1 cellular context compared by ENCODE assay signal in the genomic region with DNA sequence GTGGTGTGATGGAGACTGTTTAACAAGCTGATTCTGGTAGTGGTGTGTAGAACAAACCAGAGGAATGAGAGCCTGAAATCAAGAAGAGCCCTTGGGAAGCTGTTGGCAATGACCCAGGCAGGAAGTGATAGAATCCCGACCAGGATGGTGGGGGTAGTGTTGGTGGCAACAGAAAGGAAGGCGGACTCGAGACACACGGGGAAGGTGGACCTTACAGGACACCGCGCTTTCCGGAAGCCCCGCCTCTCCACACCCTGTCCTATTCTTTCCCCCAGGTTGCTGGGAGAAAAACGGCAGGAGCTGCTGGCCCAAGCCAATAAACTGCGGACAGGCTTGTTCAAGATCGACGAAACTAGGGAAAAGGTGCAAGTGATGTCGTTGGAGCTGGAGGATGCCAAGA.
TF ChIP-seq lines count a peak whose summit lies in the region.

No MANE protein-coding gene starts in this region.

TF ChIP-seq in HCT116, 20 proteins besides CTCF, POLR2A, EP300 and RAD21 (continued from another document):
- TF ChIP-seq, protein P1, sequence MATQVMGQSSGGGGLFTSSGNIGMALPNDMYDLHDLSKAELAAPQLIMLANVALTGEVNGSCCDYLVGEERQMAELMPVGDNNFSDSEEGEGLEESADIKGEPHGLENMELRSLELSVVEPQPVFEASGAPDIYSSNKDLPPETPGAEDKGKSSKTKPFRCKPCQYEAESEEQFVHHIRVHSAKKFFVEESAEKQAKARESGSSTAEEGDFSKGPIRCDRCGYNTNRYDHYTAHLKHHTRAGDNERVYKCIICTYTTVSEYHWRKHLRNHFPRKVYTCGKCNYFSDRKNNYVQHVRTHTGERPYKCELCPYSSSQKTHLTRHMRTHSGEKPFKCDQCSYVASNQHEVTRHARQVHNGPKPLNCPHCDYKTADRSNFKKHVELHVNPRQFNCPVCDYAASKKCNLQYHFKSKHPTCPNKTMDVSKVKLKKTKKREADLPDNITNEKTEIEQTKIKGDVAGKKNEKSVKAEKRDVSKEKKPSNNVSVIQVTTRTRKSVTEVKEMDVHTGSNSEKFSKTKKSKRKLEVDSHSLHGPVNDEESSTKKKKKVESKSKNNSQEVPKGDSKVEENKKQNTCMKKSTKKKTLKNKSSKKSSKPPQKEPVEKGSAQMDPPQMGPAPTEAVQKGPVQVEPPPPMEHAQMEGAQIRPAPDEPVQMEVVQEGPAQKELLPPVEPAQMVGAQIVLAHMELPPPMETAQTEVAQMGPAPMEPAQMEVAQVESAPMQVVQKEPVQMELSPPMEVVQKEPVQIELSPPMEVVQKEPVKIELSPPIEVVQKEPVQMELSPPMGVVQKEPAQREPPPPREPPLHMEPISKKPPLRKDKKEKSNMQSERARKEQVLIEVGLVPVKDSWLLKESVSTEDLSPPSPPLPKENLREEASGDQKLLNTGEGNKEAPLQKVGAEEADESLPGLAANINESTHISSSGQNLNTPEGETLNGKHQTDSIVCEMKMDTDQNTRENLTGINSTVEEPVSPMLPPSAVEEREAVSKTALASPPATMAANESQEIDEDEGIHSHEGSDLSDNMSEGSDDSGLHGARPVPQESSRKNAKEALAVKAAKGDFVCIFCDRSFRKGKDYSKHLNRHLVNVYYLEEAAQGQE (IDR thresholded peaks at IDR 0.05; ENCODE audit: low read depth) = no peak
- no peak for TF ChIP-seq FOSL1 (IDR thresholded peaks at IDR 0.05; ENCODE audit: low read depth)
- TF ChIP-seq, protein P2, sequence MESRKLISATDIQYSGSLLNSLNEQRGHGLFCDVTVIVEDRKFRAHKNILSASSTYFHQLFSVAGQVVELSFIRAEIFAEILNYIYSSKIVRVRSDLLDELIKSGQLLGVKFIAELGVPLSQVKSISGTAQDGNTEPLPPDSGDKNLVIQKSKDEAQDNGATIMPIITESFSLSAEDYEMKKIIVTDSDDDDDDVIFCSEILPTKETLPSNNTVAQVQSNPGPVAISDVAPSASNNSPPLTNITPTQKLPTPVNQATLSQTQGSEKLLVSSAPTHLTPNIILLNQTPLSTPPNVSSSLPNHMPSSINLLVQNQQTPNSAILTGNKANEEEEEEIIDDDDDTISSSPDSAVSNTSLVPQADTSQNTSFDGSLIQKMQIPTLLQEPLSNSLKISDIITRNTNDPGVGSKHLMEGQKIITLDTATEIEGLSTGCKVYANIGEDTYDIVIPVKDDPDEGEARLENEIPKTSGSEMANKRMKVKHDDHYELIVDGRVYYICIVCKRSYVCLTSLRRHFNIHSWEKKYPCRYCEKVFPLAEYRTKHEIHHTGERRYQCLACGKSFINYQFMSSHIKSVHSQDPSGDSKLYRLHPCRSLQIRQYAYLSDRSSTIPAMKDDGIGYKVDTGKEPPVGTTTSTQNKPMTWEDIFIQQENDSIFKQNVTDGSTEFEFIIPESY (IDR thresholded peaks at IDR 0.05; ENCODE audit: extremely low read depth, insufficient replicate concordance, low read length) = no peak
- TF ChIP-seq ZNF274 (IDR thresholded peaks at IDR 0.05; ENCODE audit: low read depth, low read length) = no peak
- TF ChIP-seq SIN3A (IDR thresholded peaks at IDR 0.05; ENCODE audit: low read depth) = no peak
- TF ChIP-seq EZH2 (IDR thresholded peaks at IDR 0.05) = no peak
